Comparison of ENCODE assay signal across 8 cellular contexts in genomic region chr6:139161169-139161568, GRCh38. TPM values are rescaled to one million over a fixed set of nuclear protein-coding genes. Genes with fewer than 3 reads are reported as not detected.
A peak's percentile ranks its signal among the peaks of the same experiment; 100 is the strongest.
DNase-seq lines count a peak whose midpoint lies in the region; ATAC-seq and TF ChIP-seq lines count a peak whose summit lies in the region.

No MANE protein-coding gene starts in this region.

- H3K9me3 Mint-ChIP-seq in chondrocyte (ENCODE audit: low read depth) = no peaks in the 10 kb centered on the region

- no peaks in the 10 kb centered on the region for H3K36me3 Mint-ChIP-seq in chondrocyte (ENCODE audit: low read depth)

- peak; percentile 52 for DNase-seq in stimulated activated CD4-positive, alpha-beta T cell treated with anti-CD3 and anti-CD28 coated beads, Interleukin-2, amount 100 ng/mL, for 4 hours (ENCODE audit: low read depth)
- DNase-seq in stimulated activated CD4-positive, alpha-beta T cell treated with anti-CD3 and anti-CD28 coated beads, Interleukin-12 subunit alpha, Interleukin-12 subunit beta, amount 100 ng/mL, for 4 hours = no peak
- DNase-seq in RPMI7951 (ENCODE audit: low read depth) (peak; percentile 72), chondrocyte (ENCODE audit: low spot score) (no peak), omental fat pad (ENCODE audit: low spot score) (no peak)
- peak; percentile 37 to 48 for DNase-seq in stimulated activated CD8-positive, alpha-beta memory T cell treated with anti-CD3 and anti-CD28 coated beads, Interleukin-7, amount 100 ng/mL, for 4 hours (ENCODE audit: low read depth in 2 of 2)

- H3K4me3 Mint-ChIP-seq in chondrocyte (ENCODE audit: unreplicated experiment) = no peak overlapping the region

- TF ChIP-seq CTCF in chondrocyte (IDR thresholded peaks at IDR 0.05) = no peak
- TF ChIP-seq CTCF in omental fat pad (IDR thresholded peaks at IDR 0.05) = no peak

- peak overlapping the region; percentile 37 for H3K27ac Mint-ChIP-seq in chondrocyte (ENCODE audit: unreplicated experiment)

- no peak for ATAC-seq in HG03565 (IDR thresholded peaks at IDR 0.05; ENCODE audit: unreplicated experiment)
- ATAC-seq in omental fat pad (ENCODE audit: low FRiP score) = no peak
- ATAC-seq in HG02763 (IDR thresholded peaks at IDR 0.05; ENCODE audit: unreplicated experiment) = no peak

- no peaks in the 10 kb centered on the region for H3K27me3 Mint-ChIP-seq in chondrocyte (ENCODE audit: low read depth)

- H3K4me1 Mint-ChIP-seq in chondrocyte (ENCODE audit: low read depth) = peaks cover 14% of the 10 kb centered on the region

RNA-seq across cellular contexts. Expression of gene HECA, which starts 26.3 kb away (rescaled TPM):
- total RNA-seq in RPMI7951 (2014; rRNA removed; shearing (Covaris generic)) = 14.9 and 15.2 TPM in 2 replicates
- total RNA-seq in chondrocyte (19.5 to 23.8 TPM (median 22.6 TPM) in 3 replicates), omental fat pad (10 to 100 TPM; 37.6 to 59.4 (median 45.2) TPM)

Comparison
In these comparisons a context has a peak if more than half of its experiments do, and no peak if none do; other contexts are left out.
1. DNase-seq: peak in stimulated activated CD4-positive, alpha-beta T cell treated with anti-CD3 and anti-CD28 coated beads, Interleukin-2, amount 100 ng/mL, for 4 hours (single experiment), RPMI7951 (single experiment) and stimulated activated CD8-positive, alpha-beta memory T cell treated with anti-CD3 and anti-CD28 coated beads, Interleukin-7, amount 100 ng/mL, for 4 hours (2 of 2); none in stimulated activated CD4-positive, alpha-beta T cell treated with anti-CD3 and anti-CD28 coated beads, Interleukin-12 subunit alpha, Interleukin-12 subunit beta, amount 100 ng/mL, for 4 hours (single experiment), chondrocyte (single experiment) and omental fat pad (single experiment).